Comparison of ENCODE assay signal across 8 cellular contexts in genomic region chr20:1392693-1393506, GRCh38. TPM values are rescaled to one million over a fixed set of nuclear protein-coding genes. Genes with fewer than 3 reads are reported as not detected.
DNase-seq lines count a peak whose midpoint lies in the region; ATAC-seq and TF ChIP-seq lines count a peak whose summit lies in the region.

Gene FKBP1A (minus strand): TSS chr20:1393054. CDS start chr20:1392998, 56 bp downstream.

- H3K9me3 ChIP-seq in muscle layer of duodenum (ENCODE audit: control insufficient read depth in 1 of 2, low read length in 2 of 2): no peaks in the 10 kb centered on the region

- no peaks in the 10 kb centered on the region for H3K27me3 ChIP-seq in muscle layer of duodenum (ENCODE audit: low read depth, low read length)

- H3K4me1 Mint-ChIP-seq in activated T-cell treated with anti-CD3 and anti-CD28 coated beads, Interleukin-2, amount 50 U/mL, for 24 hours (ENCODE audit: low read depth): peaks cover 60% of the 10 kb centered on the region

- peak within 1 kb of the TSS; percentile 90 for H3K27ac ChIP-seq in muscle layer of duodenum (ENCODE audit: low read length)

- peak within 1 kb of the TSS; percentile 97 for H3K27ac Mint-ChIP-seq in activated T-cell treated with anti-CD3 and anti-CD28 coated beads, Interleukin-2, amount 50 U/mL, for 24 hours

- no peaks in the 10 kb centered on the region for H3K36me3 ChIP-seq in muscle layer of duodenum (ENCODE audit: control insufficient read depth in 1 of 2, insufficient read depth in 2 of 2, low read length in 2 of 2)

- H3K4me1 ChIP-seq in muscle layer of duodenum (ENCODE audit: control insufficient read depth in 1 of 2, insufficient read depth in 2 of 2, low read length in 2 of 2): peaks cover 30 to 41% of the 10 kb centered on the region in 2 donors

- DNase-seq in DMS153 treated with DMSO at 0.1 percent for 48 hours (lab: John Stamatoyannopoulos, UW; ENCODE audit: unreplicated experiment) (peak; percentile 79), KG1 (lab: John Stamatoyannopoulos, UW) (peak; percentile 94)
- DNase-seq in activated T-cell treated with anti-CD3 and anti-CD28 coated beads, Interleukin-2, amount 50 U/mL, for 24 hours: peak; percentile 94
- peak; percentile 76 to 87 for DNase-seq in stimulated activated CD8-positive, alpha-beta memory T cell treated with anti-CD3 and anti-CD28 coated beads, Interleukin-7, amount 100 ng/mL, for 4 hours (ENCODE audit: low read depth in 2 of 2)

- H3K36me3 Mint-ChIP-seq in activated T-cell treated with anti-CD3 and anti-CD28 coated beads, Interleukin-2, amount 50 U/mL, for 24 hours (ENCODE audit: low read depth): peaks cover 38% of the 10 kb centered on the region

- no peaks in the 10 kb centered on the region for H3K27me3 Mint-ChIP-seq in activated T-cell treated with anti-CD3 and anti-CD28 coated beads, Interleukin-2, amount 50 U/mL, for 24 hours

- peak within 1 kb of the TSS; percentile 91 for H3K4me3 Mint-ChIP-seq in activated T-cell treated with anti-CD3 and anti-CD28 coated beads, Interleukin-2, amount 50 U/mL, for 24 hours

- ATAC-seq in GM21737 (IDR thresholded peaks at IDR 0.05; ENCODE audit: unreplicated experiment) (peak; percentile 89), esophagus mucosa (peak; percentile 97)

- peak within 1 kb of the TSS; percentile 90 to 92 for H3K4me3 ChIP-seq in muscle layer of duodenum (ENCODE audit: low read depth in 1 of 2, low read length in 2 of 2)

- H3K9me3 Mint-ChIP-seq in activated T-cell treated with anti-CD3 and anti-CD28 coated beads, Interleukin-2, amount 50 U/mL, for 24 hours: no peaks in the 10 kb centered on the region

TF ChIP-seq in PFSK-1, 5 proteins besides CTCF, POLR2A, EP300 and RAD21:
- TF ChIP-seq POLR2AphosphoS5 (IDR thresholded peaks at IDR 0.05; ENCODE audit: low read depth, low read length): peak; percentile 79
- peak; percentile 86 for TF ChIP-seq FOXP2 (optimal IDR thresholded peaks at IDR 0.05; ENCODE audit: borderline replicate concordance, extremely low read depth, extremely low read length, insufficient read depth)
- TF ChIP-seq, protein P1, sequence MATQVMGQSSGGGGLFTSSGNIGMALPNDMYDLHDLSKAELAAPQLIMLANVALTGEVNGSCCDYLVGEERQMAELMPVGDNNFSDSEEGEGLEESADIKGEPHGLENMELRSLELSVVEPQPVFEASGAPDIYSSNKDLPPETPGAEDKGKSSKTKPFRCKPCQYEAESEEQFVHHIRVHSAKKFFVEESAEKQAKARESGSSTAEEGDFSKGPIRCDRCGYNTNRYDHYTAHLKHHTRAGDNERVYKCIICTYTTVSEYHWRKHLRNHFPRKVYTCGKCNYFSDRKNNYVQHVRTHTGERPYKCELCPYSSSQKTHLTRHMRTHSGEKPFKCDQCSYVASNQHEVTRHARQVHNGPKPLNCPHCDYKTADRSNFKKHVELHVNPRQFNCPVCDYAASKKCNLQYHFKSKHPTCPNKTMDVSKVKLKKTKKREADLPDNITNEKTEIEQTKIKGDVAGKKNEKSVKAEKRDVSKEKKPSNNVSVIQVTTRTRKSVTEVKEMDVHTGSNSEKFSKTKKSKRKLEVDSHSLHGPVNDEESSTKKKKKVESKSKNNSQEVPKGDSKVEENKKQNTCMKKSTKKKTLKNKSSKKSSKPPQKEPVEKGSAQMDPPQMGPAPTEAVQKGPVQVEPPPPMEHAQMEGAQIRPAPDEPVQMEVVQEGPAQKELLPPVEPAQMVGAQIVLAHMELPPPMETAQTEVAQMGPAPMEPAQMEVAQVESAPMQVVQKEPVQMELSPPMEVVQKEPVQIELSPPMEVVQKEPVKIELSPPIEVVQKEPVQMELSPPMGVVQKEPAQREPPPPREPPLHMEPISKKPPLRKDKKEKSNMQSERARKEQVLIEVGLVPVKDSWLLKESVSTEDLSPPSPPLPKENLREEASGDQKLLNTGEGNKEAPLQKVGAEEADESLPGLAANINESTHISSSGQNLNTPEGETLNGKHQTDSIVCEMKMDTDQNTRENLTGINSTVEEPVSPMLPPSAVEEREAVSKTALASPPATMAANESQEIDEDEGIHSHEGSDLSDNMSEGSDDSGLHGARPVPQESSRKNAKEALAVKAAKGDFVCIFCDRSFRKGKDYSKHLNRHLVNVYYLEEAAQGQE (IDR thresholded peaks at IDR 0.05; ENCODE audit: insufficient read depth in 1 of 2, low read depth in 2 of 2, low read length in 2 of 2): no peak
- peak; percentile 69; the same call in 1 of the 2 replicates for TF ChIP-seq TAF1 (IDR thresholded peaks at IDR 0.05; ENCODE audit: borderline replicate concordance, insufficient read depth, low read length)
- TF ChIP-seq SIN3A (IDR thresholded peaks at IDR 0.05; ENCODE audit: borderline replicate concordance, insufficient read depth, low read length): peak; percentile 99

RNA-seq across cellular contexts. Expression of gene FKBP1A, which starts in this region (rescaled TPM):
- 322 TPM for polyA plus RNA-seq in PFSK-1 (2012; ENCODE audit: insufficient read length, low read depth)
- 164 TPM for total RNA-seq in esophagus mucosa

Comparison
In these comparisons a context has a peak if more than half of its experiments do, and no peak if none do; other contexts are left out.
1. Peak in every context shown above with its lines: DNase-seq, ATAC-seq, H3K4me3 ChIP-seq and H3K27ac ChIP-seq.